ENCODE assay signal across 8 cellular contexts in genomic region chr17:17300624-17301568, GRCh38. TPM values are rescaled to one million over a fixed set of nuclear protein-coding genes. Genes with fewer than 3 reads are reported as not detected.
DNase-seq lines count a peak whose midpoint lies in the region; ATAC-seq and TF ChIP-seq lines count a peak whose summit lies in the region.

No MANE protein-coding gene starts in this region.

- H4K20me1 ChIP-seq in hepatocyte (ENCODE audit: insufficient read depth, poor library complexity, severe bottlenecking): no peaks in the 10 kb centered on the region

- no peaks in the 10 kb centered on the region for H3K27me3 ChIP-seq in hepatocyte

- no peaks in the 10 kb centered on the region for H3K79me2 ChIP-seq in hepatocyte

- no peak overlapping the region for H3K27ac Mint-ChIP-seq in activated naive CD8-positive, alpha-beta T cell treated with anti-CD3 and anti-CD28 coated beads, Interleukin-2, amount 50 U/mL, for 24 hours

- H3K4me1 ChIP-seq in hepatocyte (ENCODE audit: insufficient read depth): peaks cover 5% of the 10 kb centered on the region

- no peaks in the 10 kb centered on the region for H3K9me3 ChIP-seq in hepatocyte (ENCODE audit: low read depth)

- no peak overlapping the region for H3K27ac ChIP-seq in hepatocyte

- no peaks in the 10 kb centered on the region for H3K36me3 ChIP-seq in hepatocyte (replicated peaks; ENCODE audit: insufficient read depth, low read depth)

- H3K4me3 Mint-ChIP-seq in activated naive CD8-positive, alpha-beta T cell treated with anti-CD3 and anti-CD28 coated beads, Interleukin-2, amount 50 U/mL, for 24 hours: peak overlapping the region; percentile 61

- 9% methylated on average over 34 of the region's 35 CpGs for WGBS in hepatocyte (ENCODE audit: low lambda C conversion rate, missing lambda C conversion rate)

- ATAC-seq in GM21447 (IDR thresholded peaks at IDR 0.05; ENCODE audit: unreplicated experiment) (peak; percentile 28), GM18873 (IDR thresholded peaks at IDR 0.05; ENCODE audit: low FRiP score, unreplicated experiment) (no peak), HG02973 (IDR thresholded peaks at IDR 0.05; ENCODE audit: unreplicated experiment) (no peak)
- ATAC-seq in activated naive CD8-positive, alpha-beta T cell treated with anti-CD3 and anti-CD28 coated beads, Interleukin-2, amount 50 U/mL, for 24 hours: peak; percentile 55

- H3K4me3 ChIP-seq in hepatocyte: peak overlapping the region; percentile 10
- peak overlapping the region; percentile 23 for H3K4me3 ChIP-seq in skeletal muscle cell (ENCODE audit: low read depth, low read length)

- H3K27me3 Mint-ChIP-seq in activated naive CD8-positive, alpha-beta T cell treated with anti-CD3 and anti-CD28 coated beads, Interleukin-2, amount 50 U/mL, for 24 hours: peaks cover 5% of the 10 kb centered on the region

- H3K9me2 ChIP-seq in hepatocyte (replicated peaks; ENCODE audit: insufficient read depth): no peaks in the 10 kb centered on the region

- no peaks in the 10 kb centered on the region for H3K36me3 Mint-ChIP-seq in activated naive CD8-positive, alpha-beta T cell treated with anti-CD3 and anti-CD28 coated beads, Interleukin-2, amount 50 U/mL, for 24 hours (ENCODE audit: low read depth)

- peak overlapping the region; percentile 98 for H2AFZ ChIP-seq in hepatocyte

- peak overlapping the region; percentile 89 for H3K4me2 ChIP-seq in hepatocyte

- DNase-seq in SHP77 (lab: John Stamatoyannopoulos, UW): peak; percentile 99 to 100
- peak; percentile 64 for DNase-seq in activated naive CD8-positive, alpha-beta T cell treated with anti-CD3 and anti-CD28 coated beads, Interleukin-2, amount 50 U/mL, for 24 hours
- peak; percentile 71 for DNase-seq in hepatocyte (ENCODE audit: low spot score)
- DNase-seq in skeletal muscle cell (ENCODE audit: low read depth): no peak
- no peak for DNase-seq in amniotic stem cell (lab: John Stamatoyannopoulos, UW)

- TF ChIP-seq CTCF in hepatocyte (IDR thresholded peaks at IDR 0.05; ENCODE audit: poor library complexity): no peak

- no peaks in the 10 kb centered on the region for H3K9me3 Mint-ChIP-seq in activated naive CD8-positive, alpha-beta T cell treated with anti-CD3 and anti-CD28 coated beads, Interleukin-2, amount 50 U/mL, for 24 hours

- H3K4me1 Mint-ChIP-seq in activated naive CD8-positive, alpha-beta T cell treated with anti-CD3 and anti-CD28 coated beads, Interleukin-2, amount 50 U/mL, for 24 hours: peaks cover 45% of the 10 kb centered on the region

RNA-seq across cellular contexts. Expression of gene NT5M, which starts 2.3 kb away (rescaled TPM):
- 2.6 and 3.4 TPM in 2 replicates for total RNA-seq in hepatocyte
- polyA plus RNA-seq in hepatocyte: 3.3 and 3.5 TPM in 2 replicates

RNA-seq across cellular contexts. Expression of gene COPS3, which starts 19.9 kb away (rescaled TPM):
- 69.1 and 69.5 TPM in 2 replicates for total RNA-seq in hepatocyte
- polyA plus RNA-seq in hepatocyte: 56.4 and 62.9 TPM in 2 replicates

Comparison
In these comparisons a context has a peak if more than half of its experiments do, and no peak if none do; other contexts are left out.
1. ATAC-seq: peak in GM21447 (single experiment) and activated naive CD8-positive, alpha-beta T cell treated with anti-CD3 and anti-CD28 coated beads, Interleukin-2, amount 50 U/mL, for 24 hours (single experiment); none in GM18873 (single experiment) and HG02973 (single experiment).
2. DNase-seq: peak in SHP77 (2 of 2), activated naive CD8-positive, alpha-beta T cell treated with anti-CD3 and anti-CD28 coated beads, Interleukin-2, amount 50 U/mL, for 24 hours (single experiment) and hepatocyte (single experiment); none in skeletal muscle cell (single experiment) and amniotic stem cell (single experiment).